Comparison of ENCODE assay signal across 8 cellular contexts in the genomic region with DNA sequence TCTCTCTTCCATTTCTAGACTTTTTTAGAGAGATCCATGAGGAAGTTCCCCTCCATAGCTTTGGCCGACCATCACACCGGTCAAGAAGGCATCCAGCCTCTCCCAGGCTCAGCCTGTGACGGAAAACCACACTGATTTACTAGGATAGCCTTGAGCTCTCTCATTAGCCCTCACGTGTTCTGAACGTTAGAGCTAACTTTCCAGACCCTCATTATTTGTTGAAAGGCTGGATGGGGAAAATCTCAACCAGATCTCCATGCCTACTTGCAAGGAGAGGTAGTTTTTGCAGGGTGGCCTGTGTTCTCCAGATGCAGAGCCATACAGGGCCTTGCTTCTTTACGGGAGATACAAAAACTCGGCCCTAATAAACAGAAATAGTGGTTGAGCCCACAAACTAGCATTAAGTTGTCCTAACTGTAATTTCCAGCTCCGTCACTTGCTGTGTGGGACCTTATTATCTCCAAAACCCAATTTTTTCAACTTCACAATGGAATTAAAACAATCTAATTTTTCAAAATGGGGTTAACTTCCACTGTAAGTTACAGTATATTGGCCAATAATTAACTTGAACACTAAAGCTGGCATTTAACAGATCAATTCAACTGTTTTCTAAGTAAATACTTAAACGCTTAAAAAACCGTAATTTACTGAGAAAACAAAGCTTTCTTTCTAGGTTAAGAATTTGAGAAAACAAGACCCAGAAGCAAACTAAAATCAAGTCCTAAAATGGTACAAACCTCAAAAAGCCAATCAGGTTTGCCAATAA.
DNase-seq lines count a peak whose midpoint lies in the region; ATAC-seq and TF ChIP-seq lines count a peak whose summit lies in the region.

No MANE protein-coding gene starts in this region.

- TF ChIP-seq CTCF in retinal pigment epithelial cell (conservative IDR thresholded peaks at IDR 0.05; ENCODE audit: low read depth, low read length): no peak

- DNase-seq in retinal pigment epithelial cell (ENCODE audit: low read depth) (no peak), OCI-M2 (lab: John Stamatoyannopoulos, UW; ENCODE audit: unreplicated experiment) (no peak), NCI-H2029 (lab: John Stamatoyannopoulos, UW) (no peak), NCI-H2029 treated with DMSO at 0.1 percent for 48 hours (lab: John Stamatoyannopoulos, UW) (no peak), T1000 (lab: John Stamatoyannopoulos, UW) (no peak)

- H3K4me1 ChIP-seq in HUES64 (ENCODE audit: insufficient read depth, low read length) (peaks cover 9% of the 10 kb centered on the region; the same call in 1 of the 2 replicates), ectodermal cell (ENCODE audit: control insufficient read depth, insufficient read depth, low read length) (no peaks in the 10 kb centered on the region)

- 93% methylated on average over 10 of the region's 10 CpGs for WGBS in HUES64
- WGBS in ectodermal cell, 2 experiments: 93 to 94% methylated on average over 10 of the region's 10 CpGs

- no peaks in the 10 kb centered on the region for H3K27me3 ChIP-seq in HUES64 (ENCODE audit: insufficient read depth, low read length)
- no peaks in the 10 kb centered on the region for H3K27me3 ChIP-seq in ectodermal cell (ENCODE audit: control insufficient read depth, insufficient read depth, low read length, poor library complexity, severe bottlenecking)

- peak overlapping the region; percentile 48 for H3K4me3 ChIP-seq in HUES64 (ENCODE audit: low read length)
- peak overlapping the region; percentile 88 for H3K4me3 ChIP-seq in ectodermal cell (ENCODE audit: insufficient read depth, low read depth, low read length)
- peak overlapping the region; percentile 80 for H3K4me3 ChIP-seq in retinal pigment epithelial cell (ENCODE audit: low read length)

- H3K36me3 ChIP-seq in HUES64 (ENCODE audit: insufficient read depth, low read length) (no peaks in the 10 kb centered on the region), ectodermal cell (ENCODE audit: control insufficient read depth, insufficient read depth, low read length) (no peaks in the 10 kb centered on the region)

- H3K9me3 ChIP-seq in HUES64 (ENCODE audit: insufficient read depth, low read depth, low read length): no peaks in the 10 kb centered on the region; the same call in 1 of the 2 replicates
- peaks cover 3% of the 10 kb centered on the region for H3K9me3 ChIP-seq in ectodermal cell (ENCODE audit: control insufficient read depth, low read length)

- peak; percentile 1 for ATAC-seq in GM18907 (IDR thresholded peaks at IDR 0.05; ENCODE audit: unreplicated experiment)

- H3K27ac ChIP-seq in HUES64 (ENCODE audit: low read depth, low read length) (peak overlapping the region; percentile 53; the same call in 1 of the 2 replicates), ectodermal cell (ENCODE audit: insufficient read depth, low read depth, low read length, poor library complexity, severe bottlenecking) (no peak overlapping the region)

- no peak overlapping the region for H3K9ac ChIP-seq in HUES64 (ENCODE audit: low read depth, low read length)
